Comparison of ENCODE assay signal across 19 cellular contexts in the genomic region with DNA sequence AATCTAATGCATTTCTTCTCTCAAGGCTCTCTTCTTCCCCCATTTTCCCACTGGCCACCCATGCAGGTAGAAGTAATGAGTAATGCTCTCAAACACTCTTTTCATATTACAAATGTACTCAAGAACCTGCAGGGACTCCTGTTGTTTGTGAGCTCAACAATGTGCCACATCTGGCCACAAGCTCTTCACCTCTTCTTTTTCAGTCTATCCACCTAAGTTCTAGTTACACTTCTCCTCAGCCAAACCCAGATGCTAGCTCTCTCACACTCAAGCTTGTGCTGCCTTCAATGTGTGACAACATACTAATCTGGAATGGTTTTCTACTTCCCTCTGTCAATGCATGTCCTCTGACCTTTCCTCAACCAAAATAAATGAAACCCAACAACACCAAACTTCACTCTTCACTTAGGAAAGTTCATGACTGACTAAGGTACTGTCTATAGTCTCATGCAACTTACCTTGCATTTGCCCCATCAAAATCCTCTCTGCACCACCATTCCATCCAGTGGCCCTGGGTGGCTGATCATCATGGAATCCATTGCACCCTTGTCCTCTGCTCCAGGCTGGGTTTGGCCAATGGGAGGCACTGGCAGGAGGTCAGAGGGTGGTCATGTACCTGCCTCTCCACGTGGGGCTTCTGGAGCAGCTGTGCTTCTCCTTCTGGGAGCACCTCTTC. TPM values are rescaled to one million over a fixed set of nuclear protein-coding genes. Genes with fewer than 3 reads are reported as not detected.
"Had no signal": no experiment of that assay in that cellular context is flagged by ENCODE, and none has a peak within 500 bp of the region (broad histone marks: within the 10 kb centered on the region; RNA-seq: fewer than 3 reads in every experiment).

No MANE protein-coding gene starts in this region.

- H3K27ac ChIP-seq: ascending aorta, cardiac muscle cell, heart left ventricle, psoas muscle, right lobe of liver had no signal

- DNase-seq: activated CD4-positive, alpha-beta T cell treated with anti-CD3 and anti-CD28 coated beads, Interleukin-2, amount 50 U/mL, for 48 hours; activated CD8-positive, alpha-beta memory T cell treated with anti-CD3 and anti-CD28 coated beads, Interleukin-2, amount 50 U/mL, for 48 hours; foreskin melanocyte; heart left ventricle; islet precursor cell; mammary epithelial cell; mucosa of descending colon; naive thymus-derived CD8-positive, alpha-beta T cell; nucleus accumbens; psoas muscle; right lobe of liver; stimulated activated naive B cell treated with anti-CD40 and anti-IgM and Interleukin-4, amounts not matched to agents 10 μg/mL and 1 μg/mL and 100 μg/mL, for 72 hours; trophoblast cell had no signal

- H3K36me3 ChIP-seq: ascending aorta, cardiac muscle cell, heart left ventricle, right lobe of liver had no signal

- H3K27me3 ChIP-seq: ascending aorta, heart left ventricle, right lobe of liver had no signal

- H3K4me1 ChIP-seq: psoas muscle, right lobe of liver had no signal

- H3K4me3 ChIP-seq: ascending aorta, cardiac muscle cell, heart left ventricle, mucosa of descending colon, psoas muscle, right lobe of liver had no signal

- H3K9me3 Mint-ChIP-seq: naive thymus-derived CD8-positive, alpha-beta T cell; stimulated activated naive B cell treated with anti-CD40 and anti-IgM and Interleukin-4, amounts not matched to agents 10 μg/mL and 1 μg/mL and 100 μg/mL, for 72 hours; WTC11 had no signal

- FAIRE-seq: colon had no signal

- H3K36me3 Mint-ChIP-seq: naive thymus-derived CD8-positive, alpha-beta T cell; stimulated activated naive B cell treated with anti-CD40 and anti-IgM and Interleukin-4, amounts not matched to agents 10 μg/mL and 1 μg/mL and 100 μg/mL, for 72 hours; WTC11 had no signal

- H3K9me3 ChIP-seq: ascending aorta, heart left ventricle, mucosa of descending colon, psoas muscle, right lobe of liver had no signal

- ATAC-seq: heart left ventricle; left lobe of liver; mucosa of descending colon; naive thymus-derived CD8-positive, alpha-beta T cell; psoas muscle; SK-N-SH treated with all-trans-retinoic acid at 6 μM for 48 hours; stimulated activated naive B cell treated with anti-CD40 and anti-IgM and Interleukin-4, amounts not matched to agents 10 μg/mL and 1 μg/mL and 100 μg/mL, for 72 hours; WTC11 had no signal

- H3K27ac Mint-ChIP-seq: stimulated activated naive B cell treated with anti-CD40 and anti-IgM and Interleukin-4, amounts not matched to agents 10 μg/mL and 1 μg/mL and 100 μg/mL, for 72 hours; WTC11 had no signal

- H3K4me3 Mint-ChIP-seq: naive thymus-derived CD8-positive, alpha-beta T cell; stimulated activated naive B cell treated with anti-CD40 and anti-IgM and Interleukin-4, amounts not matched to agents 10 μg/mL and 1 μg/mL and 100 μg/mL, for 72 hours; WTC11 had no signal

- H3K4me1 Mint-ChIP-seq: WTC11 had no signal

RNA-seq across cellular contexts. Expression of a gene that starts 5.3 kb away (rescaled TPM):
- total RNA-seq: WTC11 had no signal

RNA-seq across cellular contexts. Expression of a gene that starts 38.9 kb away (rescaled TPM):
- total RNA-seq: cardiac muscle cell; naive thymus-derived CD8-positive, alpha-beta T cell; WTC11 had no signal
